In genomic region chr2:164841719-164842623, GRCh38 we compare ENCODE assay signal across 1 cellular context.
A peak's percentile ranks its signal among the peaks of the same experiment; 100 is the strongest.
TF ChIP-seq lines count a peak whose summit lies in the region.

Gene COBLL1, minus strand, starts transcription at chr2:164841823. Its CDS starts 627 bp downstream, at chr2:164841196.

TF ChIP-seq in HepG2, 621 proteins besides CTCF, POLR2A, EP300 and RAD21 (continued from another document and continues in another):
- TF ChIP-seq MYPOP (CRISPR knock-in tag; IDR thresholded peaks at IDR 0.05) (peak; percentile 69), ATRX (CRISPR knock-in tag; IDR thresholded peaks at IDR 0.05; ENCODE audit: borderline replicate concordance) (no peak), NBN (conservative IDR thresholded peaks at IDR 0.05) (no peak), ZSCAN22 (CRISPR knock-in tag; IDR thresholded peaks at IDR 0.05) (no peak), ZNF383 (CRISPR knock-in tag; IDR thresholded peaks at IDR 0.05; ENCODE audit: borderline replicate concordance) (no peak), ZNF558 (CRISPR knock-in tag; IDR thresholded peaks at IDR 0.05; ENCODE audit: borderline replicate concordance) (no peak), SNAPC2 (CRISPR knock-in tag; IDR thresholded peaks at IDR 0.05) (no peak; the same call in 1 of the 2 replicates), YEATS4 (CRISPR knock-in tag; IDR thresholded peaks at IDR 0.05; ENCODE audit: borderline replicate concordance) (peak; percentile 80), ZNF552 (CRISPR knock-in tag; IDR thresholded peaks at IDR 0.05; ENCODE audit: borderline replicate concordance) (no peak), NFIB (CRISPR knock-in tag; IDR thresholded peaks at IDR 0.05; ENCODE audit: borderline replicate concordance) (no peak), PAWR (CRISPR knock-in tag; IDR thresholded peaks at IDR 0.05; ENCODE audit: borderline replicate concordance) (no peak), MED13 (CRISPR knock-in tag; IDR thresholded peaks at IDR 0.05) (peak; percentile 97), KLF13 (CRISPR knock-in tag; IDR thresholded peaks at IDR 0.05) (peak; percentile 32; the same call in 1 of the 2 replicates), KLF9 (CRISPR knock-in tag; IDR thresholded peaks at IDR 0.05; ENCODE audit: low read depth) (no peak), FOXO1 (CRISPR knock-in tag; IDR thresholded peaks at IDR 0.05) (peak; percentile 74), PLRG1 (conservative IDR thresholded peaks at IDR 0.05) (no peak), RFX5 (IDR thresholded peaks at IDR 0.05; ENCODE audit: low read depth, low read length) (no peak), STAG1 (CRISPR knock-in tag; IDR thresholded peaks at IDR 0.05) (peak; percentile 81), FOXP1 (IDR thresholded peaks at IDR 0.05) (no peak), FOXP1 (CRISPR knock-in tag; IDR thresholded peaks at IDR 0.05) (0 out of 2 replicates have a peak, but pooled peaks have one; percentile 5), PAF1 (CRISPR knock-in tag; IDR thresholded peaks at IDR 0.05) (no peak), BCL6 (CRISPR knock-in tag; IDR thresholded peaks at IDR 0.05) (peak; percentile 35), SP2 (CRISPR knock-in tag; IDR thresholded peaks at IDR 0.05) (no peak), AGO2 (optimal IDR thresholded peaks at IDR 0.05; ENCODE audit: low read depth, low read length) (peak; percentile 99), FIP1L1 (IDR thresholded peaks at IDR 0.05; ENCODE audit: borderline replicate concordance, insufficient read depth, low read depth, low read length) (0 out of 2 replicates have a peak, but pooled peaks have one; percentile 80), ZNF713 (CRISPR knock-in tag; IDR thresholded peaks at IDR 0.05) (peak; percentile 72; the same call in 1 of the 2 replicates), ZNF282 (IDR thresholded peaks at IDR 0.05; ENCODE audit: partially characterized antibody) (no peak), GPBP1L1 (CRISPR knock-in tag; IDR thresholded peaks at IDR 0.05) (no peak), ARID3A (IDR thresholded peaks at IDR 0.05; ENCODE audit: low read depth, low read length) (peak; percentile 23; the same call in 1 of the 2 replicates), SIX1 (CRISPR knock-in tag; IDR thresholded peaks at IDR 0.05; ENCODE audit: borderline replicate concordance) (no peak), HDAC2 (CRISPR knock-in tag; IDR thresholded peaks at IDR 0.05) (peak; percentile 84), ELF3 (CRISPR knock-in tag; IDR thresholded peaks at IDR 0.05) (peak; percentile 80; the same call in 1 of the 2 replicates), DRAP1 (CRISPR knock-in tag; IDR thresholded peaks at IDR 0.05) (peak; percentile 63), ISL2 (CRISPR knock-in tag; IDR thresholded peaks at IDR 0.05) (peak; percentile 90), PRPF4 (IDR thresholded peaks at IDR 0.05; ENCODE audit: low read depth, low read length, poor library complexity, severe bottlenecking) (peak; percentile 70), FLYWCH1 (CRISPR knock-in tag; IDR thresholded peaks at IDR 0.05) (no peak), KLF16 (CRISPR knock-in tag; IDR thresholded peaks at IDR 0.05) (peak in 1 of 2 experiments; percentile 85; a peak in 2 of 4 replicates), ZNF138 (CRISPR knock-in tag; IDR thresholded peaks at IDR 0.05; ENCODE audit: low read depth) (peak; percentile 85; the same call in 1 of the 2 replicates), NRL (CRISPR knock-in tag; IDR thresholded peaks at IDR 0.05; ENCODE audit: borderline replicate concordance) (peak; percentile 96; the same call in 1 of the 2 replicates), ZNF160 (CRISPR knock-in tag; IDR thresholded peaks at IDR 0.05) (peak; percentile 74), MATR3 (CRISPR knock-in tag; IDR thresholded peaks at IDR 0.05) (no peak), GTF2F1 (IDR thresholded peaks at IDR 0.05; ENCODE audit: low read length) (no peak)
- TF ChIP-seq, protein P1, sequence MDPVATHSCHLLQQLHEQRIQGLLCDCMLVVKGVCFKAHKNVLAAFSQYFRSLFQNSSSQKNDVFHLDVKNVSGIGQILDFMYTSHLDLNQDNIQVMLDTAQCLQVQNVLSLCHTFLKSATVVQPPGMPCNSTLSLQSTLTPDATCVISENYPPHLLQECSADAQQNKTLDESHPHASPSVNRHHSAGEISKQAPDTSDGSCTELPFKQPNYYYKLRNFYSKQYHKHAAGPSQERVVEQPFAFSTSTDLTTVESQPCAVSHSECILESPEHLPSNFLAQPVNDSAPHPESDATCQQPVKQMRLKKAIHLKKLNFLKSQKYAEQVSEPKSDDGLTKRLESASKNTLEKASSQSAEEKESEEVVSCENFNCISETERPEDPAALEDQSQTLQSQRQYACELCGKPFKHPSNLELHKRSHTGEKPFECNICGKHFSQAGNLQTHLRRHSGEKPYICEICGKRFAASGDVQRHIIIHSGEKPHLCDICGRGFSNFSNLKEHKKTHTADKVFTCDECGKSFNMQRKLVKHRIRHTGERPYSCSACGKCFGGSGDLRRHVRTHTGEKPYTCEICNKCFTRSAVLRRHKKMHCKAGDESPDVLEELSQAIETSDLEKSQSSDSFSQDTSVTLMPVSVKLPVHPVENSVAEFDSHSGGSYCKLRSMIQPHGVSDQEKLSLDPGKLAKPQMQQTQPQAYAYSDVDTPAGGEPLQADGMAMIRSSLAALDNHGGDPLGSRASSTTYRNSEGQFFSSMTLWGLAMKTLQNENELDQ (CRISPR knock-in tag; IDR thresholded peaks at IDR 0.05; ENCODE audit: borderline replicate concordance), result no peak
- TF ChIP-seq, protein P2, sequence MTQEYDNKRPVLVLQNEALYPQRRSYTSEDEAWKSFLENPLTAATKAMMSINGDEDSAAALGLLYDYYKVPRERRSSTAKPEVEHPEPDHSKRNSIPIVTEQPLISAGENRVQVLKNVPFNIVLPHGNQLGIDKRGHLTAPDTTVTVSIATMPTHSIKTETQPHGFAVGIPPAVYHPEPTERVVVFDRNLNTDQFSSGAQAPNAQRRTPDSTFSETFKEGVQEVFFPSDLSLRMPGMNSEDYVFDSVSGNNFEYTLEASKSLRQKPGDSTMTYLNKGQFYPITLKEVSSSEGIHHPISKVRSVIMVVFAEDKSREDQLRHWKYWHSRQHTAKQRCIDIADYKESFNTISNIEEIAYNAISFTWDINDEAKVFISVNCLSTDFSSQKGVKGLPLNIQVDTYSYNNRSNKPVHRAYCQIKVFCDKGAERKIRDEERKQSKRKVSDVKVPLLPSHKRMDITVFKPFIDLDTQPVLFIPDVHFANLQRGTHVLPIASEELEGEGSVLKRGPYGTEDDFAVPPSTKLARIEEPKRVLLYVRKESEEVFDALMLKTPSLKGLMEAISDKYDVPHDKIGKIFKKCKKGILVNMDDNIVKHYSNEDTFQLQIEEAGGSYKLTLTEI (CRISPR knock-in tag; conservative IDR thresholded peaks at IDR 0.05), result no peak
- TF ChIP-seq, protein P3, sequence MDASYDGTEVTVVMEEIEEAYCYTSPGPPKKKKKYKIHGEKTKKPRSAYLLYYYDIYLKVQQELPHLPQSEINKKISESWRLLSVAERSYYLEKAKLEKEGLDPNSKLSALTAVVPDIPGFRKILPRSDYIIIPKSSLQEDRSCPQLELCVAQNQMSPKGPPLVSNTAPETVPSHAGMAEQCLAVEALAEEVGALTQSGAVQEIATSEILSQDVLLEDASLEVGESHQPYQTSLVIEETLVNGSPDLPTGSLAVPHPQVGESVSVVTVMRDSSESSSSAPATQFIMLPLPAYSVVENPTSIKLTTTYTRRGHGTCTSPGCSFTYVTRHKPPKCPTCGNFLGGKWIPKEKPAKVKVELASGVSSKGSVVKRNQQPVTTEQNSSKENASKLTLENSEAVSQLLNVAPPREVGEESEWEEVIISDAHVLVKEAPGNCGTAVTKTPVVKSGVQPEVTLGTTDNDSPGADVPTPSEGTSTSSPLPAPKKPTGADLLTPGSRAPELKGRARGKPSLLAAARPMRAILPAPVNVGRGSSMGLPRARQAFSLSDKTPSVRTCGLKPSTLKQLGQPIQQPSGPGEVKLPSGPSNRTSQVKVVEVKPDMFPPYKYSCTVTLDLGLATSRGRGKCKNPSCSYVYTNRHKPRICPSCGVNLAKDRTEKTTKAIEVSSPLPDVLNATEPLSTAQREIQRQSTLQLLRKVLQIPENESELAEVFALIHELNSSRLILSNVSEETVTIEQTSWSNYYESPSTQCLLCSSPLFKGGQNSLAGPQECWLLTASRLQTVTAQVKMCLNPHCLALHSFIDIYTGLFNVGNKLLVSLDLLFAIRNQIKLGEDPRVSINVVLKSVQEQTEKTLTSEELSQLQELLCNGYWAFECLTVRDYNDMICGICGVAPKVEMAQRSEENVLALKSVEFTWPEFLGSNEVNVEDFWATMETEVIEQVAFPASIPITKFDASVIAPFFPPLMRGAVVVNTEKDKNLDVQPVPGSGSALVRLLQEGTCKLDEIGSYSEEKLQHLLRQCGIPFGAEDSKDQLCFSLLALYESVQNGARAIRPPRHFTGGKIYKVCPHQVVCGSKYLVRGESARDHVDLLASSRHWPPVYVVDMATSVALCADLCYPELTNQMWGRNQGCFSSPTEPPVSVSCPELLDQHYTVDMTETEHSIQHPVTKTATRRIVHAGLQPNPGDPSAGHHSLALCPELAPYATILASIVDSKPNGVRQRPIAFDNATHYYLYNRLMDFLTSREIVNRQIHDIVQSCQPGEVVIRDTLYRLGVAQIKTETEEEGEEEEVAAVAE (CRISPR knock-in tag; IDR thresholded peaks at IDR 0.05; ENCODE audit: borderline replicate concordance), result no peak
- TF ChIP-seq, protein P4, sequence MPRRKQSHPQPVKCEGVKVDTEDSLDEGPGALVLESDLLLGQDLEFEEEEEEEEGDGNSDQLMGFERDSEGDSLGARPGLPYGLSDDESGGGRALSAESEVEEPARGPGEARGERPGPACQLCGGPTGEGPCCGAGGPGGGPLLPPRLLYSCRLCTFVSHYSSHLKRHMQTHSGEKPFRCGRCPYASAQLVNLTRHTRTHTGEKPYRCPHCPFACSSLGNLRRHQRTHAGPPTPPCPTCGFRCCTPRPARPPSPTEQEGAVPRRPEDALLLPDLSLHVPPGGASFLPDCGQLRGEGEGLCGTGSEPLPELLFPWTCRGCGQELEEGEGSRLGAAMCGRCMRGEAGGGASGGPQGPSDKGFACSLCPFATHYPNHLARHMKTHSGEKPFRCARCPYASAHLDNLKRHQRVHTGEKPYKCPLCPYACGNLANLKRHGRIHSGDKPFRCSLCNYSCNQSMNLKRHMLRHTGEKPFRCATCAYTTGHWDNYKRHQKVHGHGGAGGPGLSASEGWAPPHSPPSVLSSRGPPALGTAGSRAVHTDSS (CRISPR knock-in tag; conservative IDR thresholded peaks at IDR 0.05), result no peak; the same call in 1 of the 2 replicates
- TF ChIP-seq, protein P5, sequence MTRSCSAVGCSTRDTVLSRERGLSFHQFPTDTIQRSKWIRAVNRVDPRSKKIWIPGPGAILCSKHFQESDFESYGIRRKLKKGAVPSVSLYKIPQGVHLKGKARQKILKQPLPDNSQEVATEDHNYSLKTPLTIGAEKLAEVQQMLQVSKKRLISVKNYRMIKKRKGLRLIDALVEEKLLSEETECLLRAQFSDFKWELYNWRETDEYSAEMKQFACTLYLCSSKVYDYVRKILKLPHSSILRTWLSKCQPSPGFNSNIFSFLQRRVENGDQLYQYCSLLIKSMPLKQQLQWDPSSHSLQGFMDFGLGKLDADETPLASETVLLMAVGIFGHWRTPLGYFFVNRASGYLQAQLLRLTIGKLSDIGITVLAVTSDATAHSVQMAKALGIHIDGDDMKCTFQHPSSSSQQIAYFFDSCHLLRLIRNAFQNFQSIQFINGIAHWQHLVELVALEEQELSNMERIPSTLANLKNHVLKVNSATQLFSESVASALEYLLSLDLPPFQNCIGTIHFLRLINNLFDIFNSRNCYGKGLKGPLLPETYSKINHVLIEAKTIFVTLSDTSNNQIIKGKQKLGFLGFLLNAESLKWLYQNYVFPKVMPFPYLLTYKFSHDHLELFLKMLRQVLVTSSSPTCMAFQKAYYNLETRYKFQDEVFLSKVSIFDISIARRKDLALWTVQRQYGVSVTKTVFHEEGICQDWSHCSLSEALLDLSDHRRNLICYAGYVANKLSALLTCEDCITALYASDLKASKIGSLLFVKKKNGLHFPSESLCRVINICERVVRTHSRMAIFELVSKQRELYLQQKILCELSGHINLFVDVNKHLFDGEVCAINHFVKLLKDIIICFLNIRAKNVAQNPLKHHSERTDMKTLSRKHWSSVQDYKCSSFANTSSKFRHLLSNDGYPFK (CRISPR knock-in tag; IDR thresholded peaks at IDR 0.05; ENCODE audit: borderline replicate concordance), result peak; percentile 79; the same call in 1 of the 2 replicates
